ENCODE assay signal across 16 cellular contexts in the genomic region with DNA sequence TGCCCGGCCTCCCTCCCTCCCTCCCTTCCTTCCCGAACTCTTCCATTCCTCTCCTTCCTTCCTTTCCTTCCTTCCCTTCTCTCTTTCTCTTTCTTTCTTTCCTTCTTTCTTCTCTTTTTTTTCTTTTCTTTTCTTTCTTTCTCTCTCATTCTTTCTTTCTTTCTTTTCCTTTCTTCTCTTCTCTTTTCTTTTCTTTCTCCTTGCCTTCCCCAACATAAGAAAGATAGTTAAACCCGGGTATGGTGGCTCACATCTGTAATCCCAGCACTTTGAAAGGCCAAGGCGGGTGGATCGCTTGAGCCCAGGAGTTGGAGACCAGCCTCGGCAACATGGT.
A peak's percentile ranks its signal among the peaks of the same experiment; 100 is the strongest.
DNase-seq lines count a peak whose midpoint lies in the region; TF ChIP-seq lines count a peak whose summit lies in the region.
"Had no signal": no experiment of that assay in that cellular context is flagged by ENCODE, and none has a peak within 500 bp of the region (broad histone marks: within the 10 kb centered on the region; RNA-seq: fewer than 3 reads in every experiment).

No MANE protein-coding gene starts in this region.

- TF ChIP-seq CTCF in VCaP (conservative IDR thresholded peaks at IDR 0.05) (no peak), nephron progenitor cell (IDR thresholded peaks at IDR 0.05) (no peak)

- H3K4me1 Mint-ChIP-seq in activated T-cell treated with anti-CD3 and anti-CD28 coated beads, Interleukin-2, amount 50 U/mL, for 24 hours (ENCODE audit: low read depth), result peaks cover 13% of the 10 kb centered on the region
- peaks cover 37% of the 10 kb centered on the region for H3K4me1 Mint-ChIP-seq in nephron progenitor cell

- DNase-seq in activated T-cell treated with anti-CD3 and anti-CD28 coated beads, Interleukin-2, amount 50 U/mL, for 24 hours, result no peak
- no peak for DNase-seq in activated T-cell treated with anti-CD3 and anti-CD28 coated beads, Interleukin-2, amount 50 U/mL, for 1 hour
- DNase-seq in nephron progenitor cell (no peak), NAMALWA (ENCODE audit: low spot score) (no peak), hippocampal formation (lab: John Stamatoyannopoulos, UW) (no peak), NCI-H2171 (lab: John Stamatoyannopoulos, UW) (no peak)
- DNase-seq: CD8-positive, alpha-beta T cell; DMS79; KG1; NCI-H1694 treated with DMSO at 0.1 percent for 48 hours; NCI-H2227 treated with DMSO at 0.1 percent for 48 hours; NCI-H510A treated with DMSO at 0.1 percent for 48 hours; NCI-H82; SHP77 treated with DMSO at 0.1 percent for 48 hours had no signal

- H3K27me3 Mint-ChIP-seq in activated T-cell treated with anti-CD3 and anti-CD28 coated beads, Interleukin-2, amount 50 U/mL, for 24 hours, result no peaks in the 10 kb centered on the region
- H3K27me3 Mint-ChIP-seq in nephron progenitor cell (ENCODE audit: low read depth, poor library complexity), result peaks cover 3% of the 10 kb centered on the region

- H3K27ac Mint-ChIP-seq in activated T-cell treated with anti-CD3 and anti-CD28 coated beads, Interleukin-2, amount 50 U/mL, for 24 hours, result peak overlapping the region; percentile 56
- H3K27ac Mint-ChIP-seq in nephron progenitor cell, result peak overlapping the region; percentile 93
- H3K27ac Mint-ChIP-seq: CD8-positive, alpha-beta T cell had no signal

- peaks cover 72% of the 10 kb centered on the region for H3K36me3 Mint-ChIP-seq in activated T-cell treated with anti-CD3 and anti-CD28 coated beads, Interleukin-2, amount 50 U/mL, for 24 hours (ENCODE audit: low read depth)
- peaks cover 49% of the 10 kb centered on the region for H3K36me3 Mint-ChIP-seq in nephron progenitor cell (ENCODE audit: low read depth)

- no peak overlapping the region for H3K4me3 Mint-ChIP-seq in activated T-cell treated with anti-CD3 and anti-CD28 coated beads, Interleukin-2, amount 50 U/mL, for 24 hours
- H3K4me3 Mint-ChIP-seq in nephron progenitor cell, result no peak overlapping the region
- H3K4me3 Mint-ChIP-seq: CD8-positive, alpha-beta T cell had no signal

- H3K9me3 Mint-ChIP-seq in activated T-cell treated with anti-CD3 and anti-CD28 coated beads, Interleukin-2, amount 50 U/mL, for 24 hours, result no peaks in the 10 kb centered on the region
- H3K9me3 Mint-ChIP-seq in nephron progenitor cell, result peaks cover 3% of the 10 kb centered on the region
- H3K9me3 Mint-ChIP-seq: CD8-positive, alpha-beta T cell had no signal

- peak overlapping the region; percentile 87 for H3K27ac ChIP-seq in VCaP
- H3K27ac ChIP-seq: BLaER1 had no signal
